In genomic region chr11:12377824-12378593, GRCh38 we compare ENCODE assay signal across 8 cellular contexts. TPM values are rescaled to one million over a fixed set of nuclear protein-coding genes. Genes with fewer than 3 reads are reported as not detected.
DNase-seq lines count a peak whose midpoint lies in the region; ATAC-seq and TF ChIP-seq lines count a peak whose summit lies in the region.

No MANE protein-coding gene starts in this region.

- CTCF ChIA-PET in BJ (lab: Yijun Ruan, JAX): interaction anchor here (1.0 to 3.0 kb wide), 4 partner anchors 12 to 47 kb away, joined by 3 to 14 read pairs (median 9); no protein-coding TSS in a partner anchor
- CTCF ChIA-PET in IMR-90 (lab: Yijun Ruan, JAX): interaction anchor here (1.6 kb wide), 1 partner anchor 12 kb away, joined by 3 read pairs; no protein-coding TSS in a partner anchor

- peak overlapping the region; percentile 94 for H3K18ac ChIP-seq in IMR-90 (ENCODE audit: low read depth, low read length)

- peaks cover 40% of the 10 kb centered on the region for H4K20me1 ChIP-seq in IMR-90 (ENCODE audit: insufficient read depth, low read length)

- H3K4ac ChIP-seq in IMR-90 (ENCODE audit: low read depth, low read length): peak overlapping the region; percentile 99

- dilution Hi-C loops in IMR-90 (cut with HindIII; ENCODE audit: low sequenced_read_pairs, unreplicated experiment): no loop called here

- no peak overlapping the region for H3K27ac Mint-ChIP-seq in activated T-helper 2 cell treated with anti-CD3 and anti-CD28 coated beads, Interferon-gamma antibody, Interleukin-2, Interleukin-4, amounts not matched to agents 10 μg/mL and 5 μg/mL and 100 μg/mL, durations not matched to agents 14 hours and 24 hours and 36 hours
- H3K27ac Mint-ChIP-seq in natural killer cell: no peak overlapping the region

- TF ChIP-seq RAD21 in IMR-90 (IDR thresholded peaks at IDR 0.05; ENCODE audit: low read length): 0 out of 2 replicates have a peak, but pooled peaks have one; percentile 15

- H2BK20ac ChIP-seq in IMR-90 (ENCODE audit: low read depth, low read length): peak overlapping the region; percentile 50; the same call in 1 of the 2 replicates

- 0% methylated on average over 47 of the region's 76 CpGs; no CpG with 5 or more reads in 1 of the 2 experiments for WGBS in IMR-90 (ENCODE audit: extremely low coverage in 2 of 2, insufficient read length in 1 of 2), 2 experiments

- intact Hi-C loops in IMR-90 (cut with micrococcal nuclease): loop anchor here (1.0 to 5.0 kb wide), 6 partner anchors 34 to 296 kb away; partner anchors contain the start of gene TEAD1
- intact Hi-C loops in activated T-helper 2 cell treated with anti-CD3 and anti-CD28 coated beads, Interferon-gamma antibody, Interleukin-2, Interleukin-4, amounts not matched to agents 10 μg/mL and 5 μg/mL and 100 μg/mL, durations not matched to agents 14 hours and 24 hours and 36 hours (cut with micrococcal nuclease): no loop called here
- intact Hi-C loops in natural killer cell (cut with micrococcal nuclease): no loop called here

- no peaks in the 10 kb centered on the region for H3K36me3 Mint-ChIP-seq in activated T-helper 2 cell treated with anti-CD3 and anti-CD28 coated beads, Interferon-gamma antibody, Interleukin-2, Interleukin-4, amounts not matched to agents 10 μg/mL and 5 μg/mL and 100 μg/mL, durations not matched to agents 14 hours and 24 hours and 36 hours (ENCODE audit: low read depth)
- no peaks in the 10 kb centered on the region for H3K36me3 Mint-ChIP-seq in natural killer cell

- peaks cover 13 to 52% of the 10 kb centered on the region in 2 experiments for H3K79me1 ChIP-seq in IMR-90 (ENCODE audit: low read depth in 1 of 2, low read length in 2 of 2)

- peak overlapping the region; percentile 52 for H3K4me3 Mint-ChIP-seq in activated T-helper 2 cell treated with anti-CD3 and anti-CD28 coated beads, Interferon-gamma antibody, Interleukin-2, Interleukin-4, amounts not matched to agents 10 μg/mL and 5 μg/mL and 100 μg/mL, durations not matched to agents 14 hours and 24 hours and 36 hours (ENCODE audit: low read depth)
- H3K4me3 Mint-ChIP-seq in natural killer cell: peak overlapping the region; percentile 45

- POLR2A ChIA-PET in BJ (lab: Charles Lee) (no interaction called here), IMR-90 (lab: Charles Lee; ENCODE audit: unreplicated experiment) (interaction anchor here (1.4 kb wide), 1 partner anchor 91 kb away, joined by 3 read pairs; no protein-coding TSS in a partner anchor)

- TF ChIP-seq CTCF in BJ (IDR thresholded peaks at IDR 0.05; ENCODE audit: insufficient read depth, low read depth, low read length): peak; percentile 5; the same call in 1 of the 2 replicates
- TF ChIP-seq CTCF in IMR-90 (conservative IDR thresholded peaks at IDR 0.05; ENCODE audit: low read depth, low read length): peak; percentile 36
- TF ChIP-seq CTCF in fibroblast of villous mesenchyme (IDR thresholded peaks at IDR 0.05; ENCODE audit: insufficient read depth, low read depth, low read length): peak; percentile 20
- no peak for TF ChIP-seq CTCF in natural killer cell (IDR thresholded peaks at IDR 0.05)

- TSS peak; percentile 37 for BruUV-seq in IMR-90 (replicated peaks; lab: Mats Ljungman, UMichigan)

- H3K36me3 ChIP-seq in BJ (ENCODE audit: control insufficient read depth, insufficient read depth, low read length) (0 out of 2 replicates have a peak, but pooled peaks cover 2% of the 10 kb centered on the region), IMR-90 (ENCODE audit: control insufficient read depth, insufficient read depth, low read length) (peaks cover 6% of the 10 kb centered on the region; the same call in 1 of the 2 replicates)

- peak; percentile 73 for ATAC-seq in IMR-90 (ENCODE audit: low read depth)
- ATAC-seq in natural killer cell: peak in 1 of 3 donors; percentile 18
- ATAC-seq in GM21381 (IDR thresholded peaks at IDR 0.05; ENCODE audit: unreplicated experiment): no peak
- ATAC-seq in HG02870 (IDR thresholded peaks at IDR 0.05; ENCODE audit: unreplicated experiment): no peak
- no peak for ATAC-seq in GM21515 (IDR thresholded peaks at IDR 0.05; ENCODE audit: unreplicated experiment)

- H2AK5ac ChIP-seq in IMR-90 (ENCODE audit: low read depth, low read length): peak overlapping the region; percentile 88

- peak overlapping the region; percentile 94 for H4K5ac ChIP-seq in IMR-90 (ENCODE audit: low read depth, low read length)

- peak overlapping the region; percentile 97 for H3K4me2 ChIP-seq in IMR-90 (ENCODE audit: low read depth, low read length)

- peak overlapping the region; percentile 96 for H2BK120ac ChIP-seq in IMR-90 (ENCODE audit: low read depth, low read length)

- peaks cover 6% of the 10 kb centered on the region for H3K4me1 Mint-ChIP-seq in activated T-helper 2 cell treated with anti-CD3 and anti-CD28 coated beads, Interferon-gamma antibody, Interleukin-2, Interleukin-4, amounts not matched to agents 10 μg/mL and 5 μg/mL and 100 μg/mL, durations not matched to agents 14 hours and 24 hours and 36 hours (ENCODE audit: low read depth)
- H3K4me1 Mint-ChIP-seq in natural killer cell: peaks cover 0 to 5% of the 10 kb centered on the region in 2 donors

- in situ Hi-C loops in IMR-90 (cut with MboI; ENCODE audit: low sequenced_read_pairs): no loop called here

- DNase-seq in BJ (ENCODE audit: low read depth) (no peak), IMR-90 (peak; percentile 71), fibroblast of villous mesenchyme (ENCODE audit: low read depth) (peak; percentile 89), natural killer cell (no peak)
- DNase-seq in activated T-helper 2 cell treated with anti-CD3 and anti-CD28 coated beads, Interferon-gamma antibody, Interleukin-2, Interleukin-4, amounts not matched to agents 10 μg/mL and 5 μg/mL and 100 μg/mL, durations not matched to agents 14 hours and 24 hours and 36 hours (ENCODE audit: low spot score): no peak

- TF ChIP-seq POLR2A in IMR-90 (IDR thresholded peaks at IDR 0.05; ENCODE audit: low read depth, low read length): peak; percentile 82

- peak overlapping the region; percentile 96 for H3K23ac ChIP-seq in IMR-90 (ENCODE audit: low read depth, low read length)

- H3K56ac ChIP-seq in IMR-90 (ENCODE audit: extremely low read depth, insufficient read depth, low read length): peak overlapping the region; percentile 97

- peak overlapping the region; percentile 100 for H3K27ac ChIP-seq in IMR-90 (ENCODE audit: insufficient read depth, low read length)

- peak overlapping the region; percentile 85; the same call in 1 of the 3 replicates for H2BK15ac ChIP-seq in IMR-90 (ENCODE audit: low read depth, low read length)

- H3K27me3 ChIP-seq in BJ (ENCODE audit: control insufficient read depth, insufficient read depth, low read length): no peaks in the 10 kb centered on the region
- no peaks in the 10 kb centered on the region for H3K27me3 ChIP-seq in IMR-90 (ENCODE audit: control insufficient read depth, insufficient read depth, low read length)

- peak overlapping the region; percentile 92 to 96 for H4K8ac ChIP-seq in IMR-90 (ENCODE audit: low read depth in 2 of 2, low read length in 2 of 2)

- peak overlapping the region; percentile 89 for H2AFZ ChIP-seq in IMR-90 (replicated peaks; ENCODE audit: low read length, poor library complexity)

- H3K14ac ChIP-seq in IMR-90 (replicated peaks; ENCODE audit: low read depth, low read length): peak overlapping the region; percentile 98

- H2AK9ac ChIP-seq in IMR-90 (replicated peaks; ENCODE audit: low read depth, low read length, poor library complexity): peak overlapping the region; percentile 90

- peaks cover 63% of the 10 kb centered on the region for H3K27me3 Mint-ChIP-seq in activated T-helper 2 cell treated with anti-CD3 and anti-CD28 coated beads, Interferon-gamma antibody, Interleukin-2, Interleukin-4, amounts not matched to agents 10 μg/mL and 5 μg/mL and 100 μg/mL, durations not matched to agents 14 hours and 24 hours and 36 hours (ENCODE audit: low read depth)
- peaks cover 46 to 71% of the 10 kb centered on the region in 2 donors for H3K27me3 Mint-ChIP-seq in natural killer cell (ENCODE audit: low read depth in 2 of 2)

- peak overlapping the region; percentile 98 for H3K9ac ChIP-seq in IMR-90 (ENCODE audit: low read depth, low read length)

- H2BK5ac ChIP-seq in IMR-90 (ENCODE audit: low read depth, low read length, poor library complexity, severe bottlenecking): peak overlapping the region; percentile 97

- peaks cover 22% of the 10 kb centered on the region for H3K9me1 ChIP-seq in IMR-90 (ENCODE audit: insufficient read depth, low read length)

- no peaks in the 10 kb centered on the region for H3K9me3 Mint-ChIP-seq in activated T-helper 2 cell treated with anti-CD3 and anti-CD28 coated beads, Interferon-gamma antibody, Interleukin-2, Interleukin-4, amounts not matched to agents 10 μg/mL and 5 μg/mL and 100 μg/mL, durations not matched to agents 14 hours and 24 hours and 36 hours
- H3K9me3 Mint-ChIP-seq in natural killer cell: no peaks in the 10 kb centered on the region

- peaks cover 15% of the 10 kb centered on the region for H3K4me1 ChIP-seq in IMR-90 (ENCODE audit: control insufficient read depth, insufficient read depth, low read length)

- H3K9me3 ChIP-seq in IMR-90 (ENCODE audit: control insufficient read depth, insufficient read depth, low read length): no peaks in the 10 kb centered on the region

- H3K4me3 ChIP-seq in BJ (ENCODE audit: low read depth, low read length) (peak overlapping the region; percentile 73), IMR-90 (ENCODE audit: insufficient read depth, low read depth, low read length) (peak overlapping the region; percentile 96), fibroblast of villous mesenchyme (ENCODE audit: low read depth, low read length) (peak overlapping the region; percentile 83)

- H4K91ac ChIP-seq in IMR-90 (ENCODE audit: insufficient read depth, low read depth, low read length): peak overlapping the region; percentile 98

TF ChIP-seq in IMR-90, 13 proteins besides CTCF, POLR2A, EP300 and RAD21 (continues in another document):
- TF ChIP-seq BHLHE40 (IDR thresholded peaks at IDR 0.05; ENCODE audit: low read depth, low read length): no peak
- TF ChIP-seq FOS (IDR thresholded peaks at IDR 0.05; ENCODE audit: low read depth, low read length): 0 out of 2 replicates have a peak, but pooled peaks have one; percentile 3
- peak; percentile 59 for TF ChIP-seq RCOR1 (IDR thresholded peaks at IDR 0.05; ENCODE audit: insufficient replicate concordance, low read length)
- 0 out of 2 replicates have a peak, but pooled peaks have one; percentile 41 for TF ChIP-seq CEBPB (IDR thresholded peaks at IDR 0.05; ENCODE audit: low read depth, low read length)
- TF ChIP-seq NFE2L2 (IDR thresholded peaks at IDR 0.05; ENCODE audit: low read depth, low read length): no peak

RNA-seq across cellular contexts. Expression of gene PARVA, which starts 0.6 kb away (rescaled TPM):
- polyA plus RNA-seq in BJ (2011; rRNA removed) (143 and 147 TPM in 2 replicates), IMR-90 (2012; rRNA removed) (68.9 and 80.2 TPM in 2 replicates)
- 108 and 132 TPM in 2 replicates for polyA minus RNA-seq in BJ (2011; rRNA and poly(A)+ RNA removed)
- total RNA-seq in IMR-90 (2012; rRNA removed) (65.2 and 65.8 TPM in 2 replicates), fibroblast of villous mesenchyme (72.5 and 76.4 TPM in 2 replicates), natural killer cell (1 to 10 TPM in 1 of 3 donors, under 1 TPM in 1, not detected in 1; 0.07 to 1.0 TPM)
- polyA plus RNA-seq in IMR-90 (2012; cell fraction: cytosol; rRNA removed): 30.2 and 37.0 TPM in 2 replicates
- 13.5 and 44.5 TPM in 2 replicates for polyA plus RNA-seq in IMR-90 (2012; cell fraction: nucleus; rRNA removed; ENCODE audit: low replicate concordance)
- total RNA-seq in activated T-helper 2 cell treated with anti-CD3 and anti-CD28 coated beads, Interferon-gamma antibody, Interleukin-2, Interleukin-4, amounts not matched to agents 10 μg/mL and 5 μg/mL and 100 μg/mL, durations not matched to agents 14 hours and 24 hours and 36 hours: not detected in 2 replicates

Comparison
In these comparisons a context has a peak if more than half of its experiments do, and no peak if none do; other contexts are left out.
1. DNase-seq: peak in IMR-90 (single experiment) and fibroblast of villous mesenchyme (single experiment); none in BJ (single experiment), activated T-helper 2 cell treated with anti-CD3 and anti-CD28 coated beads, Interferon-gamma antibody, Interleukin-2, Interleukin-4, amounts not matched to agents 10 μg/mL and 5 μg/mL and 100 μg/mL, durations not matched to agents 14 hours and 24 hours and 36 hours (single experiment) and natural killer cell (single experiment).
2. RNA of gene PARVA, which starts 0.6 kb away (total RNA-seq): 72.5 to 76.4 TPM in fibroblast of villous mesenchyme and 65.2 to 65.8 TPM in IMR-90; 0.07 to 1.0 TPM in natural killer cell and not detected in activated T-helper 2 cell treated with anti-CD3 and anti-CD28 coated beads, Interferon-gamma antibody, Interleukin-2, Interleukin-4, amounts not matched to agents 10 μg/mL and 5 μg/mL and 100 μg/mL, durations not matched to agents 14 hours and 24 hours and 36 hours; every median in the first group is over 10 times any median in the second.
3. Peak in every context shown above with its lines, with median percentiles within 50 percentile points of each other: H3K4me3 ChIP-seq.